29 cellular contexts compared by ENCODE assay signal in genomic region chr1:104105466-104105865, GRCh38.
DNase-seq lines count a peak whose midpoint lies in the region; ATAC-seq, FAIRE-seq and TF ChIP-seq lines count a peak whose summit lies in the region.
"Had no signal": no experiment of that assay in that cellular context is flagged by ENCODE, and none has a peak within 500 bp of the region (broad histone marks: within the 10 kb centered on the region; RNA-seq: fewer than 3 reads in every experiment).

No MANE protein-coding gene starts in this region.

- H3K9me3 Mint-ChIP-seq in Caco-2 (ENCODE audit: unreplicated experiment) (no peaks in the 10 kb centered on the region), nephron progenitor cell (peaks cover 4% of the 10 kb centered on the region)

- H3K27me3 Mint-ChIP-seq in Caco-2 (ENCODE audit: insufficient read depth, unreplicated experiment): no peaks in the 10 kb centered on the region
- no peaks in the 10 kb centered on the region for H3K27me3 Mint-ChIP-seq in nephron progenitor cell (ENCODE audit: low read depth, poor library complexity)
- H3K27me3 Mint-ChIP-seq: CD4-positive, alpha-beta memory T cell; CD4-positive, CD25-positive, alpha-beta regulatory T cell; CD8-positive, alpha-beta memory T cell had no signal

- in situ Hi-C loops in HepG2 (cut with HindIII; ENCODE audit: extremely low pct_ligation_motif_present, low pct_unique_long_range_greater_than_20kb): no loop called here

- H3K36me3 ChIP-seq in HepG2 (replicated peaks in 1 of 2; ENCODE audit: control insufficient read depth in 1 of 2, insufficient read depth in 2 of 2, low read length in 2 of 2) (no peaks in the 10 kb centered on the region), right lobe of liver (no peaks in the 10 kb centered on the region), SU-DHL-6 (ENCODE audit: low read length) (no peaks in the 10 kb centered on the region), neuronal stem cell (replicated peaks in 1 of 2; ENCODE audit: control insufficient read depth in 2 of 2, insufficient read depth in 2 of 2, low read length in 2 of 2) (no peaks in the 10 kb centered on the region), Caco-2 (ENCODE audit: control insufficient read depth, insufficient read depth, low read length) (no peaks in the 10 kb centered on the region)
- H3K36me3 ChIP-seq: BE2C, BLaER1 had no signal

- no peak overlapping the region for H2BK120ac ChIP-seq in neuronal stem cell (ENCODE audit: low read depth, low read length)

- TF ChIP-seq CTCF in HepG2 (CRISPR knock-in tag; IDR thresholded peaks at IDR 0.05) (no peak), right lobe of liver (IDR thresholded peaks at IDR 0.05) (no peak), SU-DHL-6 (IDR thresholded peaks at IDR 0.05; ENCODE audit: insufficient read depth, low read length, poor library complexity, severe bottlenecking) (no peak), Caco-2 (IDR thresholded peaks at IDR 0.05; ENCODE audit: insufficient read depth in 1 of 2, low read depth in 1 of 2, low read length in 1 of 2, severe bottlenecking in 1 of 2, unreplicated experiment in 1 of 2) (no peak), nephron progenitor cell (IDR thresholded peaks at IDR 0.05) (no peak)

- H3K18ac ChIP-seq in neuronal stem cell (ENCODE audit: low read length): no peak overlapping the region

- H4K91ac ChIP-seq in neuronal stem cell (ENCODE audit: low read depth, low read length, poor library complexity): no peak overlapping the region

- H3K4me2 ChIP-seq in HepG2 (ENCODE audit: low read depth, low read length) (no peak overlapping the region), SU-DHL-6 (ENCODE audit: low read depth, low read length, poor library complexity, severe bottlenecking) (no peak overlapping the region), neuronal stem cell (ENCODE audit: insufficient read depth, low read length, poor library complexity, severe bottlenecking) (no peak overlapping the region)
- H3K4me2 ChIP-seq: BLaER1 had no signal

- no peak for ATAC-seq in HepG2
- no peak for ATAC-seq in right lobe of liver
- ATAC-seq: GM12878 had no signal

- no peak overlapping the region for H3K23ac ChIP-seq in neuronal stem cell (ENCODE audit: low read depth, low read length, poor library complexity)

- no peak for TF ChIP-seq POLR2A in HepG2 (IDR thresholded peaks at IDR 0.05; ENCODE audit: insufficient read depth in 1 of 2, low read depth in 2 of 2, low read length in 2 of 2)
- TF ChIP-seq POLR2A in right lobe of liver (IDR thresholded peaks at IDR 0.05): no peak

- no peak overlapping the region for H3K4ac ChIP-seq in neuronal stem cell (ENCODE audit: low read length)

- no peak overlapping the region for H3K14ac ChIP-seq in neuronal stem cell (ENCODE audit: low read length)

- WGBS in HepG2 (ENCODE audit: low lambda C conversion rate): 2% methylated on average over 5 of the region's 5 CpGs
- 30% methylated on average over 5 of the region's 5 CpGs for WGBS in right lobe of liver (ENCODE audit: insufficient coverage, low coverage, low lambda C conversion rate, missing lambda C conversion rate)
- no CpG with 5 or more reads among the region's 5 CpGs for WGBS in neuronal stem cell (ENCODE audit: extremely low coverage in 2 of 2, insufficient read length in 2 of 2, insufficient replicate concordance in 1 of 2), 2 donors

- no peaks in the 10 kb centered on the region for H3K79me2 ChIP-seq in HepG2 (ENCODE audit: insufficient read depth, low read length)
- H3K79me2 ChIP-seq in SU-DHL-6 (ENCODE audit: insufficient read depth, low read length): no peaks in the 10 kb centered on the region

- H3K4me1 ChIP-seq in HepG2 (ENCODE audit: insufficient read depth, low read length) (no peaks in the 10 kb centered on the region), right lobe of liver (no peaks in the 10 kb centered on the region), neuronal stem cell (ENCODE audit: control insufficient read depth in 2 of 2, insufficient read depth in 1 of 2, low read depth in 1 of 2, low read length in 2 of 2) (no peaks in the 10 kb centered on the region), Caco-2 (no peaks in the 10 kb centered on the region)
- H3K4me1 ChIP-seq: BE2C, BLaER1 had no signal

- no peaks in the 10 kb centered on the region for H3K36me3 Mint-ChIP-seq in Caco-2 (ENCODE audit: insufficient read depth, unreplicated experiment)
- no peaks in the 10 kb centered on the region for H3K36me3 Mint-ChIP-seq in nephron progenitor cell (ENCODE audit: low read depth)
- H3K36me3 Mint-ChIP-seq: CD14-positive monocyte; CD4-positive, alpha-beta memory T cell; CD4-positive, CD25-positive, alpha-beta regulatory T cell; CD8-positive, alpha-beta memory T cell had no signal

- CTCF ChIA-PET in HepG2 (lab: Yijun Ruan, JAX; ENCODE audit: low intra/inter-chr PET ratio, low total read pairs) (no interaction called here), Caco-2 (lab: Charles Lee) (no interaction called here)

- H3K9ac ChIP-seq in HepG2 (ENCODE audit: insufficient read depth, low read depth, low read length) (no peak overlapping the region), SU-DHL-6 (ENCODE audit: low read length) (no peak overlapping the region), neuronal stem cell (ENCODE audit: low read depth, low read length, poor library complexity) (no peak overlapping the region)
- H3K9ac ChIP-seq: BLaER1 had no signal

- no peak overlapping the region for H2BK15ac ChIP-seq in neuronal stem cell (ENCODE audit: low read length)

- H3K4me3 ChIP-seq in HepG2 (replicated peaks in 1 of 3; ENCODE audit: insufficient read depth in 1 of 3, low read depth in 2 of 3, low read length in 3 of 3): no peak overlapping the region
- no peak overlapping the region for H3K4me3 ChIP-seq in right lobe of liver
- no peak overlapping the region for H3K4me3 ChIP-seq in SU-DHL-6 (ENCODE audit: insufficient read depth, low read length, poor library complexity, severe bottlenecking)
- H3K4me3 ChIP-seq in neuronal stem cell (ENCODE audit: low read length in 2 of 2): no peak overlapping the region
- no peak overlapping the region for H3K4me3 ChIP-seq in Caco-2 (ENCODE audit: low read depth, low read length)
- H3K4me3 ChIP-seq: BLaER1, GM12878 had no signal

- H2BK5ac ChIP-seq in neuronal stem cell (ENCODE audit: low read length): no peak overlapping the region

- POLR2A ChIA-PET in HepG2 (lab: Yijun Ruan, JAX) (no interaction called here), Caco-2 (lab: Charles Lee) (no interaction called here)

- H2AK5ac ChIP-seq in neuronal stem cell (ENCODE audit: low read depth, low read length): no peak overlapping the region

- DNase-seq in HepG2 (ENCODE audit: low spot score) (no peak), right lobe of liver (no peak), H4 (ENCODE audit: low spot score) (peak; percentile 36), neuronal stem cell (ENCODE audit: low spot score) (no peak), SW480 (ENCODE audit: low spot score) (no peak), Caco-2 (no peak), nephron progenitor cell (no peak)
- DNase-seq: 8988T; ACHN; BE2C; C1 segment of cervical spinal cord; Calu3; CD4-positive, alpha-beta memory T cell; CD4-positive, CD25-positive, alpha-beta regulatory T cell; CD8-positive, alpha-beta memory T cell; COR-L47; DMS53; DMS79; DND-41; EL; GDM1 had no signal

- intact Hi-C loops in HepG2 (cut with micrococcal nuclease; ENCODE audit: unreplicated experiment): loop anchor here (1.0 kb wide), 1 partner anchor 24 kb away; no protein-coding TSS in a partner anchor
- intact Hi-C loops in right lobe of liver (cut with DNase I): no loop called here
- intact Hi-C loops in Caco-2 (cut with micrococcal nuclease; ENCODE audit: unreplicated experiment): no loop called here

- H3K27me3 ChIP-seq in HepG2 (ENCODE audit: control insufficient read depth in 1 of 2, insufficient read depth in 2 of 2, low read length in 2 of 2) (no peaks in the 10 kb centered on the region), right lobe of liver (no peaks in the 10 kb centered on the region), SU-DHL-6 (ENCODE audit: low read length) (no peaks in the 10 kb centered on the region), neuronal stem cell (ENCODE audit: control insufficient read depth in 3 of 3, insufficient read depth in 3 of 3, low read depth in 1 of 3, low read length in 3 of 3) (no peaks in the 10 kb centered on the region), Caco-2 (replicated peaks; ENCODE audit: control insufficient read depth, insufficient read depth, low read length) (no peaks in the 10 kb centered on the region)
- H3K27me3 ChIP-seq: BE2C, BLaER1 had no signal

- H3K27ac Mint-ChIP-seq in Caco-2 (ENCODE audit: unreplicated experiment) (no peak overlapping the region), nephron progenitor cell (no peak overlapping the region)
- H3K27ac Mint-ChIP-seq: CD14-positive monocyte; CD4-positive, alpha-beta memory T cell; CD4-positive, CD25-positive, alpha-beta regulatory T cell had no signal

- H3K79me1 ChIP-seq in neuronal stem cell (ENCODE audit: low read depth, low read length): no peaks in the 10 kb centered on the region

- BruUV-seq in HepG2 (replicated peaks; lab: Mats Ljungman, UMichigan): no TSS peak
- BruUV-seq in Caco-2 (replicated peaks; lab: Mats Ljungman, UMichigan): no TSS peak

- H3F3A ChIP-seq in SU-DHL-6 (ENCODE audit: insufficient read depth): no peaks in the 10 kb centered on the region

- H2BK12ac ChIP-seq in neuronal stem cell (ENCODE audit: low read length): no peak overlapping the region

- H3K9me2 ChIP-seq in SU-DHL-6 (replicated peaks; ENCODE audit: insufficient read depth, low read length): no peaks in the 10 kb centered on the region

- H3K4me1 Mint-ChIP-seq in Caco-2 (ENCODE audit: low read depth, unreplicated experiment) (no peaks in the 10 kb centered on the region), nephron progenitor cell (peaks cover 6% of the 10 kb centered on the region)
- H3K4me1 Mint-ChIP-seq: CD14-positive monocyte; CD4-positive, alpha-beta memory T cell; CD4-positive, CD25-positive, alpha-beta regulatory T cell; CD8-positive, alpha-beta memory T cell had no signal

- H3K9me3 ChIP-seq in HepG2 (ENCODE audit: low read length) (no peaks in the 10 kb centered on the region), right lobe of liver (no peaks in the 10 kb centered on the region), SU-DHL-6 (ENCODE audit: insufficient read depth, low read length) (no peaks in the 10 kb centered on the region), neuronal stem cell (replicated peaks in 1 of 2; ENCODE audit: control insufficient read depth in 2 of 2, insufficient read depth in 1 of 2, low read depth in 1 of 2, low read length in 2 of 2) (no peaks in the 10 kb centered on the region), Caco-2 (no peaks in the 10 kb centered on the region)
- H3K9me3 ChIP-seq: BE2C, BLaER1 had no signal

- H2AFZ ChIP-seq in HepG2 (ENCODE audit: low read length) (no peak overlapping the region), SU-DHL-6 (ENCODE audit: low read depth, low read length, severe bottlenecking) (peak overlapping the region; percentile 32), neuronal stem cell (ENCODE audit: low read length) (peak overlapping the region; percentile 61)

- H3K4me3 Mint-ChIP-seq in Caco-2 (ENCODE audit: unreplicated experiment) (no peak overlapping the region), nephron progenitor cell (no peak overlapping the region)
- H3K4me3 Mint-ChIP-seq: CD14-positive monocyte; CD4-positive, alpha-beta memory T cell; CD4-positive, CD25-positive, alpha-beta regulatory T cell; CD8-positive, alpha-beta memory T cell had no signal

- H4K8ac ChIP-seq in neuronal stem cell (ENCODE audit: low read depth, low read length): no peak overlapping the region

- FAIRE-seq in HepG2 (lab: Jason Lieb, UNC): no peak
- FAIRE-seq: A204.1, D721Med, GM12878, GM12892, GM18507 had no signal

- TF ChIP-seq EP300 in HepG2 (IDR thresholded peaks at IDR 0.05; ENCODE audit: low read depth in 2 of 2, low read length in 2 of 2): no peak
- TF ChIP-seq EP300 in HepG2 (CRISPR knock-in tag; IDR thresholded peaks at IDR 0.05; ENCODE audit: borderline replicate concordance): no peak

- H4K20me1 ChIP-seq in HepG2 (ENCODE audit: insufficient read depth, low read length) (no peaks in the 10 kb centered on the region), SU-DHL-6 (ENCODE audit: low read depth, low read length) (no peaks in the 10 kb centered on the region)
- H4K20me1 ChIP-seq: BLaER1 had no signal

- no peak overlapping the region for H3K27ac ChIP-seq in HepG2 (ENCODE audit: extremely low read length, insufficient read depth, low read length)
- H3K27ac ChIP-seq in right lobe of liver: no peak overlapping the region
- H3K27ac ChIP-seq in SU-DHL-6 (ENCODE audit: low read depth, low read length): no peak overlapping the region
- H3K27ac ChIP-seq in neuronal stem cell (replicated peaks; ENCODE audit: low read length): no peak overlapping the region
- H3K27ac ChIP-seq: BLaER1 had no signal

- no peak for TF ChIP-seq RAD21 in HepG2 (CRISPR knock-in tag; IDR thresholded peaks at IDR 0.05)
